1 cellular context compared by ENCODE assay signal in the genomic region with DNA sequence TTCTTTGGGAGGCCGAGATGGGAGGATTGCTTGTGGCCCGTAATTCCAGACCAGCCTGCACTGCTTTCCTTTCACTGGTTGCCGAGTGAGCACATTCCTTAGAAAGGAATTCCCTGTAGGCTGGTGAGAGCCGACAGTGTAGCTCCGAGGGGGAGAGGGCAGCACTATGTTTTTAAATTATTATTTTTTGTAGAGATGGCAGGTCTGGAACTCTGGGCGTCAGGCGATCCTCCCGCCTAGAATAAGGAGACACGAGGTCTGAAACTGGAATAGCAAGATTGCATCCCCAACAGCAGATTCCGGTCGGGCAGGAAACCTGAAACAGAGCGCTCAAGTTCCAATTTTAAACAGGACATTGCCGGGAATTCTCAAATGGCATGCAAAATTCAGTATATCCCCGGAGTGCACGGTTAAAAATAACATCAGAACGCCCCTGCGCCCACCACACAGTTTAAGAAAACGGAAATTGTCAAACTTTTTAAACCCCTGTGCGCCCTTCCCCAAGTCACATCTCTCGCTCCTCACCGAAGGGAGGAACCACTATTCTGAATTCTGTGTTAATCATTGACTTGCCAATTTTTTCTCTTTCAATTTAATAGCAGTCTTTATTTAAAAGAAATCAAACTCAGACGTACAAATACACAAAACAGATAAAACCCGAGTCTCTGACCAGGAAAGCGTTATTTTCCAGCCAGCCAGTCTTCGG.
A peak's percentile ranks its signal among the peaks of the same experiment; 100 is the strongest.
TF ChIP-seq lines count a peak whose summit lies in the region.

No MANE protein-coding gene starts in this region.

TF ChIP-seq in A549, 52 proteins besides CTCF, POLR2A, EP300 and RAD21 (continued from another document):
- TF ChIP-seq BCL3 (IDR thresholded peaks at IDR 0.05) (no peak), PHF8 (IDR thresholded peaks at IDR 0.05; ENCODE audit: borderline replicate concordance, low read depth) (peak; percentile 31), TP53 (CRISPR knock-in tag; IDR thresholded peaks at IDR 0.05) (peak; percentile 76; the same call in 1 of the 2 replicates), JUN (IDR thresholded peaks at IDR 0.05) (no peak), TFCP2L1 (CRISPR knock-in tag; IDR thresholded peaks at IDR 0.05) (peak; percentile 60; the same call in 1 of the 2 replicates), HOXB5 (CRISPR knock-in tag; IDR thresholded peaks at IDR 0.05) (peak; percentile 88), HOXB13 (CRISPR knock-in tag; IDR thresholded peaks at IDR 0.05; ENCODE audit: low read depth) (peak; percentile 93), FOXS1 (CRISPR knock-in tag; IDR thresholded peaks at IDR 0.05) (0 out of 2 replicates have a peak, but pooled peaks have one; percentile 53), CBX8 (IDR thresholded peaks at IDR 0.05) (no peak), ZSCAN20 (CRISPR knock-in tag; IDR thresholded peaks at IDR 0.05) (no peak), RARB (CRISPR knock-in tag; IDR thresholded peaks at IDR 0.05) (no peak)
- TF ChIP-seq, protein P1, sequence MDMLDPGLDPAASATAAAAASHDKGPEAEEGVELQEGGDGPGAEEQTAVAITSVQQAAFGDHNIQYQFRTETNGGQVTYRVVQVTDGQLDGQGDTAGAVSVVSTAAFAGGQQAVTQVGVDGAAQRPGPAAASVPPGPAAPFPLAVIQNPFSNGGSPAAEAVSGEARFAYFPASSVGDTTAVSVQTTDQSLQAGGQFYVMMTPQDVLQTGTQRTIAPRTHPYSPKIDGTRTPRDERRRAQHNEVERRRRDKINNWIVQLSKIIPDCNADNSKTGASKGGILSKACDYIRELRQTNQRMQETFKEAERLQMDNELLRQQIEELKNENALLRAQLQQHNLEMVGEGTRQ (IDR thresholded peaks at IDR 0.05), result peak; percentile 20
- TF ChIP-seq, protein P2, sequence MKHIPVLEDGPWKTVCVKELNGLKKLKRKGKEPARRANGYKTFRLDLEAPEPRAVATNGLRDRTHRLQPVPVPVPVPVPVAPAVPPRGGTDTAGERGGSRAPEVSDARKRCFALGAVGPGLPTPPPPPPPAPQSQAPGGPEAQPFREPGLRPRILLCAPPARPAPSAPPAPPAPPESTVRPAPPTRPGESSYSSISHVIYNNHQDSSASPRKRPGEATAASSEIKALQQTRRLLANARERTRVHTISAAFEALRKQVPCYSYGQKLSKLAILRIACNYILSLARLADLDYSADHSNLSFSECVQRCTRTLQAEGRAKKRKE (CRISPR knock-in tag; IDR thresholded peaks at IDR 0.05; ENCODE audit: low read depth), result peak; percentile 92
- TF ChIP-seq, protein P3, sequence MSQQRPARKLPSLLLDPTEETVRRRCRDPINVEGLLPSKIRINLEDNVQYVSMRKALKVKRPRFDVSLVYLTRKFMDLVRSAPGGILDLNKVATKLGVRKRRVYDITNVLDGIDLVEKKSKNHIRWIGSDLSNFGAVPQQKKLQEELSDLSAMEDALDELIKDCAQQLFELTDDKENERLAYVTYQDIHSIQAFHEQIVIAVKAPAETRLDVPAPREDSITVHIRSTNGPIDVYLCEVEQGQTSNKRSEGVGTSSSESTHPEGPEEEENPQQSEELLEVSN (IDR thresholded peaks at IDR 0.05; ENCODE audit: borderline replicate concordance, low read depth), result peak; percentile 99
- TF ChIP-seq, protein P4, sequence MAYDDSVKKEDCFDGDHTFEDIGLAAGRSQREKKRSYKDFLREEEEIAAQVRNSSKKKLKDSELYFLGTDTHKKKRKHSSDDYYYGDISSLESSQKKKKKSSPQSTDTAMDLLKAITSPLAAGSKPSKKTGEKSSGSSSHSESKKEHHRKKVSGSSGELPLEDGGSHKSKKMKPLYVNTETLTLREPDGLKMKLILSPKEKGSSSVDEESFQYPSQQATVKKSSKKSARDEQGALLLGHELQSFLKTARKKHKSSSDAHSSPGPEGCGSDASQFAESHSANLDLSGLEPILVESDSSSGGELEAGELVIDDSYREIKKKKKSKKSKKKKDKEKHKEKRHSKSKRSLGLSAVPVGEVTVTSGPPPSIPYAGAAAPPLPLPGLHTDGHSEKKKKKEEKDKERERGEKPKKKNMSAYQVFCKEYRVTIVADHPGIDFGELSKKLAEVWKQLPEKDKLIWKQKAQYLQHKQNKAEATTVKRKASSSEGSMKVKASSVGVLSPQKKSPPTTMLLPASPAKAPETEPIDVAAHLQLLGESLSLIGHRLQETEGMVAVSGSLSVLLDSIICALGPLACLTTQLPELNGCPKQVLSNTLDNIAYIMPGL (CRISPR knock-in tag; IDR thresholded peaks at IDR 0.05; ENCODE audit: borderline replicate concordance), result 0 out of 2 replicates have a peak, but pooled peaks have one; percentile 53
